ENCODE assay signal across 12 cellular contexts in the genomic region with DNA sequence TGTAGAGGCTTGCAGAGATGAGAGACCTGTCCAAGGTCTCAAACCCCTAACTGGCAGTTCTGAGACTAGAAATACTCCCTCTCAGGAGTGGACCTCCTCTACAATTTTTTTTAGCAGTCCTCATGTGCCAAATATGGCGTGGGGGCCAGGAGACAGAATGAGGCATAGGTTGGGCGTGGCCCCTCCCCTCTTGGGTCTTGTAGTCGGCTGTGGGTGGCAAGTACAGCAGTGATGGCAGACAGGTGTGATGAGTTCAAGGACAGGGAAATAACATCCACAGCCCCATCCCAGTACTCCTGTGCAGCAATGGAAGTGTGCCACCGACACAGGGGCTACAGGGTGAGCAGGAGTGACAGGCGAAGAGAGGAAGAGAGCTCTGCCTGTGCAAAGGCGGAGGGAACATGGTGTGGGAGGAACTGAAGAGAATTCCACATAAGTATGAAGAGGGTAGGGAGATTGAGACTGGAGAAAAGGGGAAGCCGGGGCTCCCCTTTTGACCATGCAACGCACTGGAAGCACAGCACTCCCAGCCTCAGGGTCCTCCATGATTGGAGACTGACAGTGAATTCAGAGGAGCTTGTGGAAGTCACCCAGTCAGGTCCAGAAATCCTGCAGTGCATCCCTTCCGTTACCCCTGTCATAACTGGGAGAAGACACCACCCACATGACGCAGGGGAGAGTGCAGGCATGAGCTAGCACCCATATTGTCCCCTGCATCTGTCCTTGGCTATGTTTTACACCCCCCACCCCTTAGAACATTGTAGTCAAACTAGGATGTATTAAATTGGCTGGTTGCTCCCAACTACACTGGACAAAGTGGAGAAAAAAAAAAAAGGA. TPM values are rescaled to one million over a fixed set of nuclear protein-coding genes. Genes with fewer than 3 reads are reported as not detected.
DNase-seq lines count a peak whose midpoint lies in the region; ATAC-seq and TF ChIP-seq lines count a peak whose summit lies in the region.
"Had no signal": no experiment of that assay in that cellular context is flagged by ENCODE, and none has a peak within 500 bp of the region (broad histone marks: within the 10 kb centered on the region; RNA-seq: fewer than 3 reads in every experiment).

No MANE protein-coding gene starts in this region.

- H3K4me3 ChIP-seq in CD4-positive, alpha-beta memory T cell (ENCODE audit: low read length in 2 of 2) = no peak overlapping the region

- DNase-seq in CD4-positive, alpha-beta memory T cell = no peak
- DNase-seq in nephron progenitor cell (no peak), NOMO-1 treated with dmso at 0.1 percent for 144 hours (lab: John Stamatoyannopoulos, UW; ENCODE audit: unreplicated experiment) (no peak), GM10248 (ENCODE audit: extremely low spot score) (no peak)
- DNase-seq: cerebellar nuclear complex, kidney glomerular epithelial cell, NCI-H510A treated with DMSO at 0.1 percent for 48 hours, retina had no signal

- in situ Hi-C loops in GM18951 (cut with MboI; ENCODE audit: low sequenced_read_pairs, unreplicated experiment) = no loop called here

- TF ChIP-seq CTCF in nephron progenitor cell (IDR thresholded peaks at IDR 0.05) = no peak
- no peak for TF ChIP-seq CTCF in GM10248 (IDR thresholded peaks at IDR 0.05; ENCODE audit: control extremely low read depth, extremely low read depth, low read depth, missing control alignments)

- H3K36me3 ChIP-seq in CD4-positive, alpha-beta memory T cell (ENCODE audit: insufficient read depth, low read length) = peaks cover 33% of the 10 kb centered on the region

- peak; percentile 37 for TF ChIP-seq POLR2A in GM18951 (IDR thresholded peaks at IDR 0.05; ENCODE audit: extremely low read depth, insufficient read depth, insufficient read length)

- H3K4me3 Mint-ChIP-seq in CD4-positive, alpha-beta memory T cell = no peak overlapping the region
- no peak overlapping the region for H3K4me3 Mint-ChIP-seq in activated naive CD8-positive, alpha-beta T cell
- H3K4me3 Mint-ChIP-seq in nephron progenitor cell = no peak overlapping the region

- no peaks in the 10 kb centered on the region for H3K27me3 ChIP-seq in CD4-positive, alpha-beta memory T cell (ENCODE audit: insufficient read depth, low read length)

- no peaks in the 10 kb centered on the region for H3K4me1 ChIP-seq in CD4-positive, alpha-beta memory T cell (ENCODE audit: insufficient read depth, low read length)

- H3K27ac Mint-ChIP-seq in CD4-positive, alpha-beta memory T cell = peak overlapping the region in 4 of 7 donors; percentile 3 to 75 (median 72)
- H3K27ac Mint-ChIP-seq in activated naive CD8-positive, alpha-beta T cell = peak overlapping the region; percentile 87
- peak overlapping the region; percentile 47 for H3K27ac Mint-ChIP-seq in nephron progenitor cell

- peaks cover 7 to 24% (median 14%) of the 10 kb centered on the region in 4 donors for H3K4me1 Mint-ChIP-seq in CD4-positive, alpha-beta memory T cell
- peaks cover 51% of the 10 kb centered on the region for H3K4me1 Mint-ChIP-seq in activated naive CD8-positive, alpha-beta T cell (ENCODE audit: low read depth)
- H3K4me1 Mint-ChIP-seq in nephron progenitor cell = peaks cover 35% of the 10 kb centered on the region

- POLR2A ChIA-PET in CD4-positive, alpha-beta memory T cell (lab: Charles Lee; ENCODE audit: partially characterized antibody) = interaction anchor here (1.8 to 2.5 kb wide), 2 partner anchors 9 to 14 kb away, joined by 4 to 16 read pairs; a partner anchor contains a TSS
- POLR2A ChIA-PET in GM10248 (lab: Yijun Ruan, JAX) = interaction anchor here (0.6 to 1.8 kb wide), 10 partner anchors 9 to 455 kb away, joined by 3 to 13 read pairs (median 4); a partner anchor contains a TSS

- no peak for ATAC-seq in GM21737 (IDR thresholded peaks at IDR 0.05; ENCODE audit: unreplicated experiment)

- no peak overlapping the region for H3K27ac ChIP-seq in CD4-positive, alpha-beta memory T cell (ENCODE audit: low read depth, low read length)

- CTCF ChIA-PET in CD4-positive, alpha-beta memory T cell (lab: Charles Lee; ENCODE audit: partially characterized antibody) = interaction anchor here (0.6 to 1.5 kb wide), 5 partner anchors 17 to 106 kb away, joined by 3 to 12 read pairs (median 3); no protein-coding TSS in a partner anchor
- CTCF ChIA-PET in GM10248 (lab: Yijun Ruan, JAX) = interaction anchor here (1.2 to 12.7 kb wide), 6 partner anchors 9 to 80 kb away, joined by 3 to 209 read pairs (median 4); a partner anchor contains a TSS

- no peaks in the 10 kb centered on the region for H3K27me3 Mint-ChIP-seq in CD4-positive, alpha-beta memory T cell
- no peaks in the 10 kb centered on the region for H3K27me3 Mint-ChIP-seq in activated naive CD8-positive, alpha-beta T cell
- H3K27me3 Mint-ChIP-seq in nephron progenitor cell (ENCODE audit: low read depth, poor library complexity) = no peaks in the 10 kb centered on the region

- H3K9me3 Mint-ChIP-seq in CD4-positive, alpha-beta memory T cell = no peaks in the 10 kb centered on the region
- no peaks in the 10 kb centered on the region for H3K9me3 Mint-ChIP-seq in activated naive CD8-positive, alpha-beta T cell (ENCODE audit: low read depth)
- no peaks in the 10 kb centered on the region for H3K9me3 Mint-ChIP-seq in nephron progenitor cell

- intact Hi-C loops in CD4-positive, alpha-beta memory T cell (cut with micrococcal nuclease) = no loop called here

- peaks cover 15 to 43% of the 10 kb centered on the region in 2 donors for H3K36me3 Mint-ChIP-seq in CD4-positive, alpha-beta memory T cell
- H3K36me3 Mint-ChIP-seq in activated naive CD8-positive, alpha-beta T cell = peaks cover 8% of the 10 kb centered on the region
- peaks cover 24% of the 10 kb centered on the region for H3K36me3 Mint-ChIP-seq in nephron progenitor cell (ENCODE audit: low read depth)

- H3K9me3 ChIP-seq in CD4-positive, alpha-beta memory T cell (ENCODE audit: control insufficient read depth in 1 of 2, low read length in 2 of 2) = no peaks in the 10 kb centered on the region

RNA-seq across cellular contexts. Expression of a gene that starts 14.8 kb away (rescaled TPM):
- not detected for total RNA-seq in CD4-positive, alpha-beta memory T cell
- polyA plus RNA-seq in CD4-positive, alpha-beta memory T cell = under 1 TPM in 1 of 2 donors, not detected in 1; 0.14 TPM
- total RNA-seq: MCF 10A had no signal

RNA-seq across cellular contexts. Expression of a gene that starts 15.0 kb away (rescaled TPM):
- 100 to 1,000 TPM; 130 to 136 TPM for total RNA-seq in CD4-positive, alpha-beta memory T cell
- 100 to 1,000 TPM; 110 to 201 TPM for polyA plus RNA-seq in CD4-positive, alpha-beta memory T cell

RNA-seq across cellular contexts. Expression of a gene that starts 42.4 kb away (rescaled TPM):
- total RNA-seq in CD4-positive, alpha-beta memory T cell = 100 to 1,000 TPM; 416 to 457 TPM
- 100 to 1,000 TPM in 1 of 2 donors, 10 to 100 TPM in 1; 41.6 to 151 TPM for polyA plus RNA-seq in CD4-positive, alpha-beta memory T cell
